Comparison of ENCODE assay signal across 11 cellular contexts in the genomic region with DNA sequence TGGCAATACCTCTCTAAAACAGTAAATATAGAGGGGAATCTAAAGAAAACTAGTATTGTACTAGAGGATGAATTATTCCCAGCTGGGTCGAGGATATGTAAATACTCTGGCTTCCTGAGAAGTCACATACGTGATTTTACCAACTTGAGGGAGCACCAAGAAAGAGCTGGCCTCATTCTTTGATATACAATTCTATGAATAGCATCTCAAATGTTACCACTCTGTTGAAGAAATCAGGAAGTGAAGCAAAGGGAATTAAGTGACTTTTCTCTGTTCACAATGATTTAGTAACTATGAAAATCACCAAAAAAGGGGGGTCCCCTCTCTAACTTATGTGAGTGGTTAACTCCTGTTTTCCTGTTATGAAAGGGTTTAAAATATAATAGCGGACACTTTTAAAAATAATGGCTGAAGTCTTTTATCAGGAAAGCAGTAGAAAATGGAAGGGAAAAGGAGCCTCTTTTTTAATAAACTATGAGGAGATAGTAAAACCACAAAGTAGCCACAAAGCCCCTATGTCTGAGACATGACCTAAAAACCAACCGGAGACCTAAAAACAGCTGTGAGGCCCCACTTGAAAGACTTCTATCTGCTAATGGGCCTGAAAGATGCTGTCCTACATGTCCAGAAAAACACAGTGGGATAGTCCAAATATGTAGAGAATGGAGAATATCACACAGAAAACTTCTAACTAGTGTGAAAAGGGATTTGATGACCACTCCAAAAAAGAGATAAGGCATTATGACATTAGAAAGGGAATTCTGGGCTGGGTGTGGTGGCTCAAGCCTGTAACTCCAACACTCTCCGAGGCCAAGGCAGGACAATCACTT. TPM values are rescaled to one million over a fixed set of nuclear protein-coding genes. Genes with fewer than 3 reads are reported as not detected.
A peak's percentile ranks its signal among the peaks of the same experiment; 100 is the strongest.
DNase-seq lines count a peak whose midpoint lies in the region; ATAC-seq and TF ChIP-seq lines count a peak whose summit lies in the region.
"Had no signal": no experiment of that assay in that cellular context is flagged by ENCODE, and none has a peak within 500 bp of the region (broad histone marks: within the 10 kb centered on the region; RNA-seq: fewer than 3 reads in every experiment).

No MANE protein-coding gene starts in this region.

- no peak overlapping the region for H2BK5ac ChIP-seq in mesenchymal stem cell (ENCODE audit: low read depth, low read length, poor library complexity, severe bottlenecking)

- ATAC-seq in upper lobe of right lung = no peak
- no peak for ATAC-seq in stimulated activated naive CD8-positive, alpha-beta T cell treated with anti-CD3 and anti-CD28 coated beads, Interleukin-15, amount 100 ng/mL, for 72 hours

- H3K4ac ChIP-seq in mesenchymal stem cell (ENCODE audit: low read depth in 1 of 2, low read length in 2 of 2) = peak overlapping the region in 1 of 2 experiments; percentile 28

- peak overlapping the region; percentile 16 for H3K27ac ChIP-seq in mesenchymal stem cell (ENCODE audit: low read length, poor library complexity, severe bottlenecking)
- peak overlapping the region; percentile 61 for H3K27ac ChIP-seq in upper lobe of right lung

- H3K9me3 Mint-ChIP-seq in stimulated activated naive CD8-positive, alpha-beta T cell treated with anti-CD3 and anti-CD28 coated beads, Interleukin-15, amount 100 ng/mL, for 72 hours = peaks cover 0 to 2% of the 10 kb centered on the region in 2 donors

- H4K8ac ChIP-seq in mesenchymal stem cell (ENCODE audit: low read length) = no peak overlapping the region

- H2BK120ac ChIP-seq in mesenchymal stem cell (ENCODE audit: low read depth, low read length) = no peak overlapping the region

- 27% methylated on average over 3 of the region's 5 CpGs for WGBS in mesenchymal stem cell

- H3K27me3 ChIP-seq in mesenchymal stem cell (ENCODE audit: control insufficient read depth in 1 of 2, insufficient read depth in 1 of 2, low read length in 2 of 2) (no peaks in the 10 kb centered on the region), upper lobe of right lung (no peaks in the 10 kb centered on the region)
- H3K27me3 ChIP-seq: testis had no signal

- H2AK5ac ChIP-seq in mesenchymal stem cell (ENCODE audit: low read length, severe bottlenecking) = no peak overlapping the region

- no peak overlapping the region for H3K14ac ChIP-seq in mesenchymal stem cell (ENCODE audit: low read length in 2 of 2)

- H3K27me3 Mint-ChIP-seq in stimulated activated naive CD8-positive, alpha-beta T cell treated with anti-CD3 and anti-CD28 coated beads, Interleukin-15, amount 100 ng/mL, for 72 hours = no peaks in the 10 kb centered on the region

- H4K91ac ChIP-seq in mesenchymal stem cell (ENCODE audit: low read length) = no peak overlapping the region

- intact Hi-C loops in upper lobe of right lung (cut with DNase I) = no loop called here

- peak; percentile 24 for DNase-seq in KG1 (lab: John Stamatoyannopoulos, UW)
- peak; percentile 57 for DNase-seq in astrocyte of the spinal cord (ENCODE audit: low read depth, low spot score)
- DNase-seq in mesenchymal stem cell = peak; percentile 78
- DNase-seq in upper lobe of right lung = no peak
- DNase-seq in stimulated activated naive CD8-positive, alpha-beta T cell treated with anti-CD3 and anti-CD28 coated beads, Interleukin-15, amount 100 ng/mL, for 72 hours = no peak
- DNase-seq in stimulated activated CD4-positive, alpha-beta T cell treated with anti-CD3 and anti-CD28 coated beads, Interleukin-4, amount 100 ng/mL, for 1 hour = no peak
- no peak for DNase-seq in T-helper 9 cell
- DNase-seq: activated CD8-positive, alpha-beta memory T cell treated with anti-CD3 and anti-CD28 coated beads for 24 hours; NCI-H526 treated with DMSO at 0.1 percent for 48 hours; testis had no signal

- no peak overlapping the region for H2AFZ ChIP-seq in mesenchymal stem cell (ENCODE audit: low read depth, low read length)

- H3K4me1 Mint-ChIP-seq in stimulated activated naive CD8-positive, alpha-beta T cell treated with anti-CD3 and anti-CD28 coated beads, Interleukin-15, amount 100 ng/mL, for 72 hours = no peaks in the 10 kb centered on the region

- H3K27ac Mint-ChIP-seq in stimulated activated naive CD8-positive, alpha-beta T cell treated with anti-CD3 and anti-CD28 coated beads, Interleukin-15, amount 100 ng/mL, for 72 hours = no peak overlapping the region

- no peak overlapping the region for H2BK15ac ChIP-seq in mesenchymal stem cell (ENCODE audit: low read depth, poor library complexity, severe bottlenecking)

- no peak overlapping the region for H3K23ac ChIP-seq in mesenchymal stem cell (ENCODE audit: low read length in 2 of 2)

- in situ Hi-C loops in astrocyte of the spinal cord (cut with HindIII; ENCODE audit: low sequenced_read_pairs) = no loop called here

- no peak overlapping the region for H3K4me2 ChIP-seq in mesenchymal stem cell (ENCODE audit: low read length, poor library complexity, severe bottlenecking)

- peaks cover 5% of the 10 kb centered on the region for H3K79me1 ChIP-seq in mesenchymal stem cell (replicated peaks; ENCODE audit: low read length, poor library complexity, severe bottlenecking)

- H3K36me3 ChIP-seq in mesenchymal stem cell (ENCODE audit: control insufficient read depth in 1 of 2, insufficient read depth in 2 of 2, low read depth in 1 of 2, low read length in 2 of 2) (peaks cover 0 to 8% of the 10 kb centered on the region in 2 experiments), upper lobe of right lung (no peaks in the 10 kb centered on the region)

- H3K9me3 ChIP-seq in mesenchymal stem cell (ENCODE audit: control insufficient read depth, low read length) (no peaks in the 10 kb centered on the region), upper lobe of right lung (no peaks in the 10 kb centered on the region)
- H3K9me3 ChIP-seq: testis had no signal

- H3K4me1 ChIP-seq in mesenchymal stem cell (ENCODE audit: control insufficient read depth, insufficient read depth, low read depth, low read length) (peaks cover 4% of the 10 kb centered on the region), upper lobe of right lung (peaks cover 6% of the 10 kb centered on the region)

- TF ChIP-seq CTCF in astrocyte of the spinal cord (IDR thresholded peaks at IDR 0.05; ENCODE audit: low read depth, low read length) (no peak), upper lobe of right lung (IDR thresholded peaks at IDR 0.05) (no peak)

- no peak overlapping the region for H3K4me3 ChIP-seq in astrocyte of the spinal cord (ENCODE audit: low read depth, low read length)
- peak overlapping the region in 1 of 2 experiments; percentile 23 for H3K4me3 ChIP-seq in mesenchymal stem cell (ENCODE audit: insufficient read depth in 1 of 2, low read depth in 1 of 2, low read length in 2 of 2)
- no peak overlapping the region for H3K4me3 ChIP-seq in upper lobe of right lung
- H3K4me3 ChIP-seq: testis had no signal

- no peak overlapping the region for H3K4me3 Mint-ChIP-seq in stimulated activated naive CD8-positive, alpha-beta T cell treated with anti-CD3 and anti-CD28 coated beads, Interleukin-15, amount 100 ng/mL, for 72 hours

- H3K9ac ChIP-seq in mesenchymal stem cell (ENCODE audit: low read length) = peak overlapping the region; percentile 34

- peak overlapping the region in 1 of 2 experiments; percentile 57 for H3K18ac ChIP-seq in mesenchymal stem cell (ENCODE audit: low read depth in 1 of 2, low read length in 2 of 2)

- no peak overlapping the region for H2BK12ac ChIP-seq in mesenchymal stem cell (ENCODE audit: low read length in 2 of 2)

RNA-seq across cellular contexts. Expression of gene LPAR1, which starts 42.5 kb away (rescaled TPM):
- polyA plus RNA-seq in mesenchymal stem cell (2013, experiment 1 of 2) = 55.2 TPM
- polyA plus RNA-seq in mesenchymal stem cell (2013, experiment 2 of 2) = 59.0 TPM
- total RNA-seq in upper lobe of right lung = 18.2 TPM
- total RNA-seq: T-helper 1 cell treated with Interleukin-12 subunit alpha and Interleukin-12 subunit beta and Interleukin-4 antibody, amounts not matched to agents 30 ng/mL and 1 ng/mL, for 36 hours had no signal

Comparison
In these comparisons a context has a peak if more than half of its experiments do, and no peak if none do; other contexts are left out.
1. DNase-seq: peak in KG1 (single experiment), astrocyte of the spinal cord (single experiment) and mesenchymal stem cell (single experiment); none in upper lobe of right lung (single experiment), stimulated activated naive CD8-positive, alpha-beta T cell treated with anti-CD3 and anti-CD28 coated beads, Interleukin-15, amount 100 ng/mL, for 72 hours (0 of 2), stimulated activated CD4-positive, alpha-beta T cell treated with anti-CD3 and anti-CD28 coated beads, Interleukin-4, amount 100 ng/mL, for 1 hour (single experiment) and T-helper 9 cell (single experiment).